In the genomic region with DNA sequence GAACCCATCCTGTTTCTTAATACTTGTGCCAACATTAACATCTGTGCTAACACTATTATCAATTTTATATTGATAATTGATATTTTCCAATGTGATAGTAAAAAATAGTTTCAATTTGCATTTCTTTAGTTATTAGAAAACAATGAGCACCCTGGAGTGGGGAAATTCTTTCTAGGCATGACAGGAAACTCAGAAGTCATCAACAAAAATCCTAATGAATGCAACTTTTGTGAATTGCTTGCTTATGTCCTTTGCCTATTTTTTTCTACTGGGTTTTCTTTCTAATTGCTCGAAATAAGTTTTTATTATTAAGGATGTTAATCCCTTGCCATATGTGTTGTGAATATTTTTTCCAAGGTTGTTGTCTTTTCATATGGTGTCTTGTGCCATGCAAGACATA, we compare ENCODE assay signal across 24 cellular contexts.
"Had no signal": no experiment of that assay in that cellular context is flagged by ENCODE, and none has a peak within 500 bp of the region (broad histone marks: within the 10 kb centered on the region; RNA-seq: fewer than 3 reads in every experiment).

No MANE protein-coding gene starts in this region.

- H3K4me3 ChIP-seq: coronary artery, esophagus squamous epithelium, gastroesophageal sphincter, heart left ventricle, hepatocyte, lower lobe of right lung, mucosa of descending colon had no signal

- H3K9me3 ChIP-seq: esophagus squamous epithelium, gastroesophageal sphincter, lower lobe of right lung, mucosa of descending colon had no signal

- H3K36me3 ChIP-seq: heart left ventricle, lower lobe of right lung had no signal

- ATAC-seq: effector memory CD8-positive, alpha-beta T cell; esophagus mucosa; gastroesophageal sphincter; heart left ventricle; left colon; left lobe of liver; left ventricle myocardium superior; lower lobe of right lung; mucosa of descending colon had no signal

- H3K27ac ChIP-seq: coronary artery, epithelial cell of prostate, esophagus squamous epithelium, gastroesophageal sphincter, heart left ventricle, hepatocyte, lower lobe of right lung had no signal

- DNase-seq: effector CD8-positive, alpha-beta T cell; effector memory CD8-positive, alpha-beta T cell; endodermal cell; erythroblast; esophagus squamous epithelium; foreskin fibroblast; heart left ventricle; hypothalamus; immature natural killer cell; islet precursor cell; kidney; kidney glomerular epithelial cell; left colon; left ventricle myocardium superior; lower lobe of right lung; mesenchymal stem cell; mucosa of descending colon; naive B cell had no signal
